ENCODE assay signal across 8 cellular contexts in the genomic region with DNA sequence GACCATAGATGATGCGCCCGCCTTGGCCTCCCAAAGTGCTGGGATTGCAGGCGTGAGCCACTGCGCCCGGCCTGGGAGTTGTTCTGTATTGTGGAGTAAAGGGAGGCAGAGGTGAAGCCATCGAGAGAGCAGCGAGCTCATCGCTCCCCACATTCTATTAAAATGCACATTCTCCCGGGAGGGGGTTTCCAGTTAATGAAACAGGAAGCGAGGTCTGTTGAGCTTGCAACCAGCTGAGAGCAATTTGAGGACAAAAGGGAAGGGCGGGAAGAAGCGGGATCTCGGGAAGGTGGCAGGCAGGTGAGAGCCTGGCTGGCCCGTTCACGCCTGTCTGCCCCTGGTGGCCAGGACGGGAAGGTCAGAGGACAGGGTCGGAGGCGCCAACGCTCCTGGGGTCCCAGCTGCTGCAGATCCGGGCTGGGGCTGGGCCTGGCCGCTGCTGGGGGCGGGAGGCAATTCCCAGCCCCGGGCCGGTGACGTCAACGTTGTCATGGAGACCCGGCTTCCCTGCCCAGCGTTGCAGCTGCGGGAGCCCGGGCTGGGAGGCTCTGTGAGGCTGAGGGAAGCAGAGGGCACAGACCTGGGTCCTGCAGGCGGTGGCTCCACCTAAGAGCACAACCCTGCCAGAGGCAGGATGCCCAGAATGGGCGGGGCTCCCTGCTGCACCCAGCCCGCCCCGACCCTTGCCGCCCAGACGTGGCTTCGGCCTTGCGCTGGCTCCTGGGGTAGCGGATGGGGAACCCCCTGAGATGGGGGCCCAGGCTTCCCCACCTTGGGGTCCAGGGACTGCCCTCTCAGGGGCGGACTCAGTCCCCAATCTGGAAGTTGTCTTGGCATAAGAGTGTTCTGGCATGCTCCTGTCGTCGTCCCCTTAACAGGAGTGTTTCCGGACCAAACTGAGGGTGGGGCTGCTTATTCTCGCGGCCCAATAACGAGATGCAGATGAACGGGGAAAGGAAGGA. TPM values are rescaled to one million over a fixed set of nuclear protein-coding genes. Genes with fewer than 3 reads are reported as not detected.
A peak's percentile ranks its signal among the peaks of the same experiment; 100 is the strongest.
DNase-seq lines count a peak whose midpoint lies in the region; ATAC-seq, FAIRE-seq and TF ChIP-seq lines count a peak whose summit lies in the region.

No MANE protein-coding gene starts in this region.

- no peak for TF ChIP-seq POLR2A in adrenal gland (IDR thresholded peaks at IDR 0.05)

- peak; percentile 87 for ATAC-seq in GM21717 (IDR thresholded peaks at IDR 0.05; ENCODE audit: unreplicated experiment)

- TF ChIP-seq CTCF in LNCaP clone FGC (IDR thresholded peaks at IDR 0.05; ENCODE audit: control insufficient read depth, extremely low read depth, insufficient read depth) (peak; percentile 69), adrenal gland (IDR thresholded peaks at IDR 0.05) (peak; percentile 30 to 62 (median 49)), left ventricle myocardium inferior (IDR thresholded peaks at IDR 0.05; ENCODE audit: borderline replicate concordance) (peak; percentile 75)

- H3K27me3 ChIP-seq in adrenal gland (no peaks in the 10 kb centered on the region), left ventricle myocardium inferior (ENCODE audit: low read depth) (peaks cover 7% of the 10 kb centered on the region)

- H3K4me3 ChIP-seq in LNCaP clone FGC (ENCODE audit: low read depth, low read length) (no peak overlapping the region), adrenal gland (peak overlapping the region in 1 of 4 donors; percentile 36), left ventricle myocardium inferior (peak overlapping the region; percentile 64)

- peak overlapping the region in 2 of 5 donors; percentile 52 to 77 for H3K27ac ChIP-seq in adrenal gland
- peak overlapping the region; percentile 57 for H3K27ac ChIP-seq in left ventricle myocardium inferior (replicated peaks)

- no peaks in the 10 kb centered on the region for H3K36me3 ChIP-seq in adrenal gland (replicated peaks in 1 of 2)
- H3K36me3 ChIP-seq in left ventricle myocardium inferior: no peaks in the 10 kb centered on the region

- intact Hi-C loops in adrenal gland (cut with DNase I): loop anchor here in 1 of 2 donors (5.0 kb wide), 1 partner anchor 368 kb away; no protein-coding TSS in a partner anchor
- intact Hi-C loops in left ventricle myocardium inferior (cut with micrococcal nuclease): loop anchor here (10.0 kb wide), 2 partner anchors 526 to 696 kb away; partner anchors contain the start of gene ATMIN
- intact Hi-C loops in posterior cingulate gyrus (cut with DNase I): loop anchor here (10.0 kb wide), 1 partner anchor 526 kb away; no protein-coding TSS in a partner anchor

- no peak for FAIRE-seq in urothelium cell line (lab: Jason Lieb, UNC)

- H3K4me1 ChIP-seq in adrenal gland (replicated peaks in 1 of 2) (peaks cover 0 to 10% of the 10 kb centered on the region in 2 donors), left ventricle myocardium inferior (peaks cover 14% of the 10 kb centered on the region)

- H3K9me3 ChIP-seq in adrenal gland (replicated peaks in 1 of 3) (no peaks in the 10 kb centered on the region), left ventricle myocardium inferior (replicated peaks) (no peaks in the 10 kb centered on the region)

- peak; percentile 97 for DNase-seq in DMS153 (lab: John Stamatoyannopoulos, UW)
- peak; percentile 8 for DNase-seq in LNCaP clone FGC (ENCODE audit: low read depth)
- peak; percentile 92 for DNase-seq in SK-N-DZ (ENCODE audit: low spot score)
- DNase-seq in adrenal gland: peak; percentile 79 to 92 (median 85)
- DNase-seq in left ventricle myocardium inferior: peak; percentile 86
- peak; percentile 75 to 98 (median 84) for DNase-seq in posterior cingulate gyrus
- peak; percentile 90 for DNase-seq in urothelium cell line (ENCODE audit: low spot score)

- 16 to 35% (median 26%) methylated on average over 22 to 47 of the region's 47 CpGs for WGBS in adrenal gland, 4 donors

RNA-seq across cellular contexts. Expression of gene PLCG2, which starts 48.7 kb away (rescaled TPM):
- polyA plus RNA-seq in SK-N-DZ (2014; cell fraction: cytosol; rRNA removed): 0.03 and 0.44 TPM in 2 replicates
- 0.11 and 0.12 TPM in 2 replicates for polyA plus RNA-seq in SK-N-DZ (2014; cell fraction: nucleus; rRNA removed)
- total RNA-seq in adrenal gland: 10 to 100 TPM in 5 of 8 donors, 1 to 10 TPM in 3; 4.8 to 47.2 (median 10.9) TPM
- 10 to 100 TPM in 1 of 3 donors, 1 to 10 TPM in 2; 5.1 to 47.6 (median 8.3) TPM for polyA plus RNA-seq in adrenal gland
- total RNA-seq in left ventricle myocardium inferior: 5.6 TPM

Comparison
In these comparisons a context has a peak if more than half of its experiments do, and no peak if none do; other contexts are left out.
1. DNase-seq: peak in every context shown above with its lines; median percentile 97 in DMS153; 92 in SK-N-DZ; 90 in urothelium cell line; 86 in left ventricle myocardium inferior; 85 in adrenal gland; 84 in posterior cingulate gyrus; 8 in LNCaP clone FGC.